9 cellular contexts compared by ENCODE assay signal in genomic region chr1:162951553-162952315, GRCh38.
DNase-seq lines count a peak whose midpoint lies in the region; ATAC-seq and TF ChIP-seq lines count a peak whose summit lies in the region.
"Had no signal": no experiment of that assay in that cellular context is flagged by ENCODE, and none has a peak within 500 bp of the region (broad histone marks: within the 10 kb centered on the region; RNA-seq: fewer than 3 reads in every experiment).

No MANE protein-coding gene starts in this region.

- ATAC-seq in GM19025 (IDR thresholded peaks at IDR 0.05; ENCODE audit: low read depth, unreplicated experiment) (peak; percentile 73), HG02870 (IDR thresholded peaks at IDR 0.05; ENCODE audit: unreplicated experiment) (peak; percentile 97), omental fat pad (ENCODE audit: low FRiP score) (no peak)

- TF ChIP-seq CTCF in omental fat pad (IDR thresholded peaks at IDR 0.05) = no peak

- DNase-seq in COLO668 (lab: John Stamatoyannopoulos, UW; ENCODE audit: unreplicated experiment) = peak; percentile 23
- peak; percentile 86 for DNase-seq in NCI-H146 (lab: John Stamatoyannopoulos, UW)
- no peak for DNase-seq in omental fat pad (ENCODE audit: low spot score)
- no peak for DNase-seq in medulla oblongata (ENCODE audit: extremely low spot score)
- no peak for DNase-seq in activated CD4-positive, alpha-beta T cell treated with anti-CD3 and anti-CD28 coated beads for 48 hours
- DNase-seq in NCI-H446 treated with DMSO at 0.1 percent for 48 hours (lab: John Stamatoyannopoulos, UW) = no peak
- DNase-seq: CD8-positive, alpha-beta memory T cell had no signal

Comparison
In these comparisons a context has a peak if more than half of its experiments do, and no peak if none do; other contexts are left out.
1. DNase-seq: peak in COLO668 (single experiment) and NCI-H146 (single experiment); none in omental fat pad (single experiment), medulla oblongata (single experiment), activated CD4-positive, alpha-beta T cell treated with anti-CD3 and anti-CD28 coated beads for 48 hours (single experiment) and NCI-H446 treated with DMSO at 0.1 percent for 48 hours (single experiment).